ENCODE assay signal across 1 cellular context in the genomic region with DNA sequence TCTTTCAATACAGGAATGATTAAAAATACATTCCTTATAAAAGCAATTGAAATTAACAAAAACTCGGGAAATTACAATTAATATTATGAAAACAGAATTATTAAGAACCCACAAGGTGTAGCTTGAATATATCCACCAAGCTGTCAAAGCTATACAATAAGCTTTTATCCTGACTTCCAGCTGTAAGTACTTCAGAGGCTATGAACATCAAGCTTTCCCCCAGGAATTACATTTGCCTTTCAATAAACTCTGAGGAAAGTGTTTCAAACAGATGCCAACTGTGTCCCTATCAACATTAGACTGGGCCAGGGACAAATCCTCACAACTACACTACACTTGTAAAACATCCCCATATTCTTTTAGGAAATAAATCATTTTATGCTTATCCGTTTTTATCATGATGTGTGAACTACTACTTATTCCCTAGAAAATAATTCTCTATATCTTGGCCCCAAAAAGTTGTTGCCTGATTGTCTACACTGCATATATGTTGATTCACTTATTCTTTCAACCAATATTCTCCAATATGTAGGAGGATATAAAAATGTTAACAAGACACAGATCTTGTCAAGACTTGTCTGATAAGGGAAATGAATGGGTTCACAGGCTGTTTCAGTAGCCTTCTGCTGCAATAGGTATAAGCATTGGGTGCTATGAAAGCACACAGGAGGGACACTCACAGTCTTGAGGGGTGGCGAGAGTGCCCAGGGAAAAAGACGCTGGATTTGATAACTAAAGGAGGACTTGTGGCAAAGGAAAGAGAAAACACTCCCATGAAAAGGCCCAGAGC.
TF ChIP-seq lines count a peak whose summit lies in the region.

No MANE protein-coding gene starts in this region.

TF ChIP-seq in GM23338, 12 proteins besides CTCF, POLR2A, EP300 and RAD21 (continued from another document):
- TF ChIP-seq, protein P1, sequence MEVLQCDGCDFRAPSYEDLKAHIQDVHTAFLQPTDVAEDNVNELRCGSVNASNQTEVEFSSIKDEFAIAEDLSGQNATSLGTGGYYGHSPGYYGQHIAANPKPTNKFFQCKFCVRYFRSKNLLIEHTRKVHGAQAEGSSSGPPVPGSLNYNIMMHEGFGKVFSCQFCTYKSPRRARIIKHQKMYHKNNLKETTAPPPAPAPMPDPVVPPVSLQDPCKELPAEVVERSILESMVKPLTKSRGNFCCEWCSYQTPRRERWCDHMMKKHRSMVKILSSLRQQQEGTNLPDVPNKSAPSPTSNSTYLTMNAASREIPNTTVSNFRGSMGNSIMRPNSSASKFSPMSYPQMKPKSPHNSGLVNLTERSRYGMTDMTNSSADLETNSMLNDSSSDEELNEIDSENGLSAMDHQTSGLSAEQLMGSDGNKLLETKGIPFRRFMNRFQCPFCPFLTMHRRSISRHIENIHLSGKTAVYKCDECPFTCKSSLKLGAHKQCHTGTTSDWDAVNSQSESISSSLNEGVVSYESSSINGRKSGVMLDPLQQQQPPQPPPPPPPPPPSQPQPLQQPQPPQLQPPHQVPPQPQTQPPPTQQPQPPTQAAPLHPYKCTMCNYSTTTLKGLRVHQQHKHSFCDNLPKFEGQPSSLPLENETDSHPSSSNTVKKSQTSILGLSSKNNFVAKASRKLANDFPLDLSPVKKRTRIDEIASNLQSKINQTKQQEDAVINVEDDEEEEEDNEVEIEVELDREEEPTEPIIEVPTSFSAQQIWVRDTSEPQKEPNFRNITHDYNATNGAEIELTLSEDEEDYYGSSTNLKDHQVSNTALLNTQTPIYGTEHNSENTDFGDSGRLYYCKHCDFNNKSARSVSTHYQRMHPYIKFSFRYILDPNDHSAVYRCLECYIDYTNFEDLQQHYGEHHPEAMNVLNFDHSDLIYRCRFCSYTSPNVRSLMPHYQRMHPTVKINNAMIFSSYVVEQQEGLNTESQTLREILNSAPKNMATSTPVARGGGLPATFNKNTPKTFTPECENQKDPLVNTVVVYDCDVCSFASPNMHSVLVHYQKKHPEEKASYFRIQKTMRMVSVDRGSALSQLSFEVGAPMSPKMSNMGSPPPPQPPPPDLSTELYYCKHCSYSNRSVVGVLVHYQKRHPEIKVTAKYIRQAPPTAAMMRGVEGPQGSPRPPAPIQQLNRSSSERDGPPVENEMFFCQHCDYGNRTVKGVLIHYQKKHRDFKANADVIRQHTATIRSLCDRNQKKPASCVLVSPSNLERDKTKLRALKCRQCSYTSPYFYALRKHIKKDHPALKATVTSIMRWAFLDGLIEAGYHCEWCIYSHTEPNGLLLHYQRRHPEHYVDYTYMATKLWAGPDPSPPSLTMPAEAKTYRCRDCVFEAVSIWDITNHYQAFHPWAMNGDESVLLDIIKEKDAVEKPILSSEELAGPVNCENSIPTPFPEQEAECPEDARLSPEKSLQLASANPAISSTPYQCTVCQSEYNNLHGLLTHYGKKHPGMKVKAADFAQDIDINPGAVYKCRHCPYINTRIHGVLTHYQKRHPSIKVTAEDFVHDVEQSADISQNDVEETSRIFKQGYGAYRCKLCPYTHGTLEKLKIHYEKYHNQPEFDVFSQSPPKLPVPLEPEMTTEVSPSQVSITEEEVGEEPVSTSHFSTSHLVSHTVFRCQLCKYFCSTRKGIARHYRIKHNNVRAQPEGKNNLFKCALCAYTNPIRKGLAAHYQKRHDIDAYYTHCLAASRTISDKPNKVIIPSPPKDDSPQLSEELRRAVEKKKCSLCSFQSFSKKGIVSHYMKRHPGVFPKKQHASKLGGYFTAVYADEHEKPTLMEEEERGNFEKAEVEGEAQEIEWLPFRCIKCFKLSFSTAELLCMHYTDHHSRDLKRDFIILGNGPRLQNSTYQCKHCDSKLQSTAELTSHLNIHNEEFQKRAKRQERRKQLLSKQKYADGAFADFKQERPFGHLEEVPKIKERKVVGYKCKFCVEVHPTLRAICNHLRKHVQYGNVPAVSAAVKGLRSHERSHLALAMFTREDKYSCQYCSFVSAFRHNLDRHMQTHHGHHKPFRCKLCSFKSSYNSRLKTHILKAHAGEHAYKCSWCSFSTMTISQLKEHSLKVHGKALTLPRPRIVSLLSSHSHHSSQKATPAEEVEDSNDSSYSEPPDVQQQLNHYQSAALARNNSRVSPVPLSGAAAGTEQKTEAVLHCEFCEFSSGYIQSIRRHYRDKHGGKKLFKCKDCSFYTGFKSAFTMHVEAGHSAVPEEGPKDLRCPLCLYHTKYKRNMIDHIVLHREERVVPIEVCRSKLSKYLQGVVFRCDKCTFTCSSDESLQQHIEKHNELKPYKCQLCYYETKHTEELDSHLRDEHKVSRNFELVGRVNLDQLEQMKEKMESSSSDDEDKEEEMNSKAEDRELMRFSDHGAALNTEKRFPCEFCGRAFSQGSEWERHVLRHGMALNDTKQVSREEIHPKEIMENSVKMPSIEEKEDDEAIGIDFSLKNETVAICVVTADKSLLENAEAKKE (CRISPR knock-in tag; IDR thresholded peaks at IDR 0.05) = no peak
- no peak for TF ChIP-seq STAT1 (IDR thresholded peaks at IDR 0.05; ENCODE audit: unreplicated experiment)
